Comparison of ENCODE assay signal across 12 cellular contexts in the genomic region with DNA sequence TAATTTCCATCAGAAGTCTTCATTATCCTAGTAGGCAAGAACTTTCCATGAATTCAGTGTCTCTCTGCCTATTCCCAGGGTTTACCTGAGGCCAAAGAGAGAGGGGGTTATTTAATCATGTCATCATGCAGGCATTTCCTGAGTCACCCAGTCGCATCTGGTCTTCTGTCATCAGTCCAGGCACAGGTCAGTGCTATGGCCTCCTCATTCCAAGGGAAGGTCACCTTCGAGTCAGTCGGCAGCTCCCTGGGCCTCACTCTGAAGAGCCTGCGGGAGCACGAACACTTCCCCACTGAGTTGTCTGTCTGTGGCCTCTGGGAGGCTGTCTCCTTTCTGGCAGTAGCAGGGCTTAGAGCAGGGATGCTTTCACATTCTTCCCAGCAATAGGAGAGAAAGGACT. TPM values are rescaled to one million over a fixed set of nuclear protein-coding genes. Genes with fewer than 3 reads are reported as not detected.
DNase-seq lines count a peak whose midpoint lies in the region; ATAC-seq and TF ChIP-seq lines count a peak whose summit lies in the region.
"Had no signal": no experiment of that assay in that cellular context is flagged by ENCODE, and none has a peak within 500 bp of the region (broad histone marks: within the 10 kb centered on the region; RNA-seq: fewer than 3 reads in every experiment).

No MANE protein-coding gene starts in this region.

- H3K4me1 Mint-ChIP-seq in neural progenitor cell: peaks cover 46% of the 10 kb centered on the region

- H3K36me3 Mint-ChIP-seq in neural progenitor cell: no peaks in the 10 kb centered on the region

- H3K9ac ChIP-seq in fibroblast of lung (ENCODE audit: insufficient read depth, low read length) (no peak overlapping the region), neural progenitor cell (no peak overlapping the region)

- ATAC-seq in upper lobe of left lung (ENCODE audit: low FRiP score in 2 of 2): no peak
- ATAC-seq in GM18517 (IDR thresholded peaks at IDR 0.05; ENCODE audit: unreplicated experiment): no peak
- ATAC-seq: activated T-cell treated with anti-CD3 and anti-CD28 coated beads, Interleukin-2, amount 50 U/mL, for 4 hours had no signal

- TF ChIP-seq CTCF in fibroblast of lung (conservative IDR thresholded peaks at IDR 0.05 in 1 of 2, IDR thresholded peaks at IDR 0.05 in 1 of 2; ENCODE audit: low read depth in 1 of 2, low read length in 2 of 2): no peak
- TF ChIP-seq CTCF in neural progenitor cell (IDR thresholded peaks at IDR 0.05): no peak
- no peak for TF ChIP-seq CTCF in upper lobe of left lung (IDR thresholded peaks at IDR 0.05)

- TF ChIP-seq POLR2A in upper lobe of left lung (IDR thresholded peaks at IDR 0.05): no peak

- H3F3A ChIP-seq in neural progenitor cell (ENCODE audit: low read depth): peaks cover 11% of the 10 kb centered on the region

- H2AFZ ChIP-seq in fibroblast of lung (ENCODE audit: low read length) (no peak overlapping the region), neural progenitor cell (replicated peaks) (no peak overlapping the region)

- H3K36me3 ChIP-seq in fibroblast of lung (ENCODE audit: control insufficient read depth, insufficient read depth, low read length) (no peaks in the 10 kb centered on the region), neural progenitor cell (no peaks in the 10 kb centered on the region), upper lobe of left lung (no peaks in the 10 kb centered on the region)

- H3K27ac ChIP-seq in fibroblast of lung (ENCODE audit: insufficient read depth, low read length): peak overlapping the region; percentile 57
- no peak overlapping the region for H3K27ac ChIP-seq in neural progenitor cell
- H3K27ac ChIP-seq in upper lobe of left lung: no peak overlapping the region

- H3K79me2 ChIP-seq in fibroblast of lung (ENCODE audit: control insufficient read depth, insufficient read depth, low read length) (no peaks in the 10 kb centered on the region), neural progenitor cell (ENCODE audit: low read depth) (no peaks in the 10 kb centered on the region)

- H3K27me3 ChIP-seq in fibroblast of lung (ENCODE audit: control insufficient read depth, insufficient read depth, low read length) (no peaks in the 10 kb centered on the region), neural progenitor cell (no peaks in the 10 kb centered on the region), upper lobe of left lung (no peaks in the 10 kb centered on the region)

- peak overlapping the region; percentile 46 for H3K27ac Mint-ChIP-seq in neural progenitor cell

- H3K9me3 ChIP-seq in fibroblast of lung (ENCODE audit: control insufficient read depth, insufficient read depth, low read depth, low read length) (no peaks in the 10 kb centered on the region), neural progenitor cell (ENCODE audit: low read depth) (no peaks in the 10 kb centered on the region), upper lobe of left lung (no peaks in the 10 kb centered on the region)

- no peaks in the 10 kb centered on the region for H4K20me1 ChIP-seq in fibroblast of lung (ENCODE audit: control insufficient read depth, extremely low read depth, insufficient read depth, low read length)
- H4K20me1 ChIP-seq in neural progenitor cell (ENCODE audit: low read depth): no peaks in the 10 kb centered on the region

- no peaks in the 10 kb centered on the region for H3K9me3 Mint-ChIP-seq in neural progenitor cell
- H3K9me3 Mint-ChIP-seq: activated T-cell treated with anti-CD3 and anti-CD28 coated beads, Interleukin-2, amount 50 U/mL, for 4 hours had no signal

- 45 to 58% methylated on average over 5 of the region's 5 CpGs for WGBS in upper lobe of left lung, 2 donors

- no peak for TF ChIP-seq EP300 in upper lobe of left lung (IDR thresholded peaks at IDR 0.05)

- H3K4me3 ChIP-seq in fibroblast of lung (replicated peaks in 1 of 4; ENCODE audit: control extremely low read depth in 1 of 4, insufficient read depth in 1 of 4, low read depth in 3 of 4, low read length in 4 of 4): no peak overlapping the region
- no peak overlapping the region for H3K4me3 ChIP-seq in neural progenitor cell
- no peak overlapping the region for H3K4me3 ChIP-seq in upper lobe of left lung

- peak; percentile 91 for DNase-seq in ELR (ENCODE audit: low read depth)
- peak; percentile 99 for DNase-seq in RPMI7951 (ENCODE audit: low read depth)
- DNase-seq in fibroblast of lung (ENCODE audit: low read depth in 2 of 2): peak; percentile 53 to 96
- peak; percentile 20 for DNase-seq in neural progenitor cell (ENCODE audit: low spot score)
- no peak for DNase-seq in middle frontal gyrus (ENCODE audit: extremely low spot score, low spot score)
- no peak for DNase-seq in upper lobe of left lung
- DNase-seq in superior temporal gyrus (ENCODE audit: extremely low spot score): no peak
- DNase-seq: activated T-cell treated with anti-CD3 and anti-CD28 coated beads, Interleukin-2, amount 50 U/mL, for 4 hours; MV-4-11; stimulated activated CD4-positive, alpha-beta T cell treated with anti-CD3 and anti-CD28 coated beads, Interleukin-2, amount 100 ng/mL, for 24 hours had no signal

- H3K27me3 Mint-ChIP-seq in neural progenitor cell (ENCODE audit: insufficient read depth, low read depth): peaks cover under 1% of the 10 kb centered on the region

- H3K4me2 ChIP-seq in fibroblast of lung (ENCODE audit: extremely low read depth, insufficient read depth, low read length) (no peak overlapping the region), neural progenitor cell (no peak overlapping the region)

- peaks cover 15% of the 10 kb centered on the region for H3K4me1 ChIP-seq in fibroblast of lung (ENCODE audit: control insufficient read depth, extremely low read depth, insufficient read depth, low read length)
- peaks cover 15% of the 10 kb centered on the region for H3K4me1 ChIP-seq in neural progenitor cell
- H3K4me1 ChIP-seq in upper lobe of left lung: no peaks in the 10 kb centered on the region

- no peak overlapping the region for H3K4me3 Mint-ChIP-seq in neural progenitor cell
- H3K4me3 Mint-ChIP-seq: activated T-cell treated with anti-CD3 and anti-CD28 coated beads, Interleukin-2, amount 50 U/mL, for 4 hours had no signal

RNA-seq across cellular contexts. Expression of gene LRTM1, which starts 26.2 kb away (rescaled TPM):
- 1.6 and 2.2 TPM in 2 replicates for total RNA-seq in RPMI7951 (2014; rRNA removed; shearing (Covaris generic))
- total RNA-seq in fibroblast of lung (not detected in 2 replicates), neural progenitor cell (ENCODE audit: low replicate concordance) (not detected in 2 replicates), upper lobe of left lung (not detected)
- 0.43 TPM in 1 of 2 replicates, not detected in the other for polyA plus RNA-seq in fibroblast of lung
- 0.15 TPM in 1 of 2 replicates, not detected in the other for polyA plus RNA-seq in fibroblast of lung (2012)
- polyA minus RNA-seq in fibroblast of lung (ENCODE audit: low replicate concordance): not detected in 2 replicates
- total RNA-seq: activated T-cell treated with anti-CD3 and anti-CD28 coated beads, Interleukin-2, amount 50 U/mL, for 4 hours had no signal
- polyA plus RNA-seq: neural cell had no signal

Comparison
In these comparisons a context has a peak if more than half of its experiments do, and no peak if none do; other contexts are left out.
1. DNase-seq: peak in ELR (single experiment), RPMI7951 (single experiment), fibroblast of lung (2 of 2) and neural progenitor cell (single experiment); none in middle frontal gyrus (single experiment), upper lobe of left lung (0 of 2) and superior temporal gyrus (single experiment).